In genomic region chr12:109281452-109281851, GRCh38 we compare ENCODE assay signal across 34 cellular contexts. TPM values are rescaled to one million over a fixed set of nuclear protein-coding genes. Genes with fewer than 3 reads are reported as not detected.
"Had no signal": no experiment of that assay in that cellular context is flagged by ENCODE, and none has a peak within 500 bp of the region (broad histone marks: within the 10 kb centered on the region; RNA-seq: fewer than 3 reads in every experiment).

No MANE protein-coding gene starts in this region.

- H3K36me3 ChIP-seq: ascending aorta, cardiac muscle cell had no signal

- ATAC-seq: activated CD8-positive, alpha-beta T cell treated with anti-CD3 and anti-CD28 coated beads for 36 hours; activated naive CD8-positive, alpha-beta T cell treated with anti-CD3 and anti-CD28 coated beads, Interleukin-2, amount 50 U/mL, for 24 hours; activated T-cell treated with anti-CD3 and anti-CD28 coated beads, Interleukin-2, amount 50 U/mL, for 4 hours; activated T-cell treated with anti-CD3 and anti-CD28 coated beads, Interleukin-2, amount 50 U/mL, for 72 hours; activated T-helper 17 cell treated with anti-CD3 and anti-CD28 coated beads, Interleukin-2, amount 50 U/mL, for 72 hours had no signal

- DNase-seq: activated B cell treated with CpG ODN at 0.5 μM for 24 hours; activated CD4-positive, alpha-beta memory T cell treated with anti-CD3 and anti-CD28 coated beads for 36 hours; activated CD4-positive, alpha-beta T cell treated with anti-CD3 and anti-CD28 coated beads for 4 hours; activated CD4-positive, alpha-beta T cell treated with anti-CD3 and anti-CD28 coated beads, Interleukin-2, amount 10 ng/mL, durations not matched to agents 24 days and 14 days; activated CD4-positive, alpha-beta T cell treated with anti-CD3 and anti-CD28 coated beads, Interleukin-2, amount 50 U/mL, for 1 hour; activated CD4-positive, alpha-beta T cell treated with anti-CD3 and anti-CD28 coated beads, Interleukin-2, amount 50 U/mL, for 4 hours; activated CD4-positive, CD25-positive, alpha-beta regulatory T cell treated with anti-CD3 and anti-CD28 coated beads, Interleukin-2, amount 50 U/mL, for 72 hours; activated CD8-positive, alpha-beta memory T cell treated with anti-CD3 and anti-CD28 coated beads, Interleukin-2, amount 50 U/mL, for 4 hours; activated CD8-positive, alpha-beta T cell treated with anti-CD3 and anti-CD28 coated beads for 36 hours; activated effector memory CD4-positive, alpha-beta T cell treated with anti-CD3 and anti-CD28 coated beads, Interleukin-2, amount 50 U/mL, for 16 hours; activated gamma-delta T cell treated with Interleukin-2 at 50 U/mL for 16 hours; activated naive CD4-positive, alpha-beta T cell; activated naive CD4-positive, alpha-beta T cell treated with anti-CD3 and anti-CD28 coated beads for 36 hours; activated naive CD8-positive, alpha-beta T cell treated with anti-CD3 and anti-CD28 coated beads, Interleukin-2, amount 10 ng/mL, durations not matched to agents 7 days and 5 days; activated naive CD8-positive, alpha-beta T cell treated with anti-CD3 and anti-CD28 coated beads, Interleukin-2, amount 50 U/mL, for 24 hours; activated T-cell treated with anti-CD3 and anti-CD28 coated beads for 4 hours; activated T-cell treated with anti-CD3 and anti-CD28 coated beads, Interleukin-2, amount 50 U/mL, for 1 hour; activated T-cell treated with anti-CD3 and anti-CD28 coated beads, Interleukin-2, amount 50 U/mL, for 4 hours; activated T-cell treated with anti-CD3 and anti-CD28 coated beads, Interleukin-2, amount 50 U/mL, for 72 hours; amygdala; anterior cingulate cortex; caudate nucleus; cerebellar nuclear complex; T-helper 2 cell; T-helper 9 cell had no signal

- H3K27me3 ChIP-seq: ascending aorta, cardiac muscle cell had no signal

- H3K4me3 ChIP-seq: ascending aorta, cardiac muscle cell had no signal

- FAIRE-seq: bronchial epithelial cell, TTC549 had no signal

- H3K9me3 ChIP-seq: ascending aorta had no signal

- H3K4me1 ChIP-seq: ascending aorta had no signal

- H3K27ac ChIP-seq: ascending aorta, cardiac muscle cell, VCaP had no signal

RNA-seq across cellular contexts. Expression of gene FOXN4, which starts 27.6 kb away (rescaled TPM):
- total RNA-seq: activated B cell treated with CpG ODN at 0.5 μM for 24 hours; activated CD4-positive, alpha-beta memory T cell treated with anti-CD3 and anti-CD28 coated beads for 36 hours; activated CD4-positive, alpha-beta T cell treated with anti-CD3 and anti-CD28 coated beads, Interleukin-2, amount 10 ng/mL, durations not matched to agents 24 days and 14 days; activated CD8-positive, alpha-beta memory T cell treated with anti-CD3 and anti-CD28 coated beads for 36 hours; activated CD8-positive, alpha-beta T cell treated with anti-CD3 and anti-CD28 coated beads for 36 hours; activated naive CD4-positive, alpha-beta T cell treated with anti-CD3 and anti-CD28 coated beads for 36 hours; activated naive CD8-positive, alpha-beta T cell treated with anti-CD3 and anti-CD28 coated beads, Interleukin-2, amount 10 ng/mL, durations not matched to agents 7 days and 5 days; activated T-cell treated with anti-CD3 and anti-CD28 coated beads, Interleukin-2, amount 50 U/mL, for 4 hours; activated T-cell treated with anti-CD3 and anti-CD28 coated beads, Interleukin-2, amount 50 U/mL, for 72 hours; activated T-helper 1 cell treated with anti-CD3 and anti-CD28 coated beads, Interleukin-12 subunit alpha, Interleukin-12 subunit beta, Interleukin-2, Interleukin-4 antibody, amounts not matched to agents 30 ng/mL and 10 ng/mL and 1 ng/mL, durations not matched to agents 14 hours and 24 hours and 36 hours; activated T-helper 17 cell treated with anti-CD3 and anti-CD28 coated beads, Interleukin-2, amount 50 U/mL, for 72 hours; ascending aorta; bronchial epithelial cell; chondrocyte had no signal
